ENCODE assay signal across 14 cellular contexts in genomic region chr10:1358860-1359598, GRCh38.
DNase-seq lines count a peak whose midpoint lies in the region; ATAC-seq and TF ChIP-seq lines count a peak whose summit lies in the region.
"Had no signal": no experiment of that assay in that cellular context is flagged by ENCODE, and none has a peak within 500 bp of the region (broad histone marks: within the 10 kb centered on the region; RNA-seq: fewer than 3 reads in every experiment).

No MANE protein-coding gene starts in this region.

- H3K36me3 ChIP-seq in neural progenitor cell, result no peaks in the 10 kb centered on the region
- H3K36me3 ChIP-seq: ovary had no signal

- peak; percentile 6 for DNase-seq in activated T-cell treated with anti-CD3 and anti-CD28 coated beads for 24 hours (ENCODE audit: low read depth)
- no peak for DNase-seq in activated T-cell treated with anti-CD3 and anti-CD28 coated beads for 4 hours
- no peak for DNase-seq in activated B cell treated with CpG ODN at 0.5 μM for 24 hours
- DNase-seq in neural progenitor cell (ENCODE audit: low spot score), result no peak
- no peak for DNase-seq in cortex of kidney (lab: John Stamatoyannopoulos, UW)
- DNase-seq: DMS53, GOT3, NCI-H1105 treated with DMSO at 0.1 percent for 48 hours, NCI-H524 treated with DMSO at 0.1 percent for 48 hours, ovary, SHP77 had no signal

- H3K4me3 ChIP-seq in neural progenitor cell, result no peak overlapping the region
- H3K4me3 ChIP-seq: ovary had no signal

- TF ChIP-seq CTCF in activated B cell treated with CpG ODN at 0.5 μM for 24 hours (IDR thresholded peaks at IDR 0.05) (no peak), neural progenitor cell (IDR thresholded peaks at IDR 0.05) (no peak)

- no peaks in the 10 kb centered on the region for H3K36me3 Mint-ChIP-seq in activated B cell treated with CpG ODN at 0.5 μM for 24 hours (ENCODE audit: low read depth)
- H3K36me3 Mint-ChIP-seq in neural progenitor cell, result no peaks in the 10 kb centered on the region

- peaks cover 16% of the 10 kb centered on the region for H3K27me3 Mint-ChIP-seq in activated B cell treated with CpG ODN at 0.5 μM for 24 hours
- peaks cover 4% of the 10 kb centered on the region for H3K27me3 Mint-ChIP-seq in neural progenitor cell (ENCODE audit: insufficient read depth, low read depth)

- H3K4me2 ChIP-seq in neural progenitor cell, result no peak overlapping the region

- peak overlapping the region; percentile 51 for H3K4me3 Mint-ChIP-seq in activated B cell treated with CpG ODN at 0.5 μM for 24 hours
- no peak overlapping the region for H3K4me3 Mint-ChIP-seq in neural progenitor cell

- H3K4me1 ChIP-seq in neural progenitor cell, result peaks cover 8% of the 10 kb centered on the region

- H4K20me1 ChIP-seq in neural progenitor cell (ENCODE audit: low read depth), result no peaks in the 10 kb centered on the region

- peak overlapping the region; percentile 25 for H3K27ac Mint-ChIP-seq in activated B cell treated with CpG ODN at 0.5 μM for 24 hours
- peak overlapping the region; percentile 69 for H3K27ac Mint-ChIP-seq in neural progenitor cell

- no peaks in the 10 kb centered on the region for H3F3A ChIP-seq in neural progenitor cell (ENCODE audit: low read depth)

- no peaks in the 10 kb centered on the region for H3K27me3 ChIP-seq in neural progenitor cell
- H3K27me3 ChIP-seq: ovary had no signal

- POLR2A ChIA-PET in activated B cell treated with CpG ODN at 0.5 μM for 24 hours (lab: Charles Lee), result interaction anchor here (1.0 kb wide), 1 partner anchor 130 kb away, joined by 3 read pairs; no protein-coding TSS in a partner anchor

- H3K9me3 ChIP-seq in neural progenitor cell (ENCODE audit: low read depth), result no peaks in the 10 kb centered on the region
- H3K9me3 ChIP-seq: ovary had no signal

- H3K9ac ChIP-seq in neural progenitor cell, result no peak overlapping the region

- H2AFZ ChIP-seq in neural progenitor cell (replicated peaks), result no peak overlapping the region

- peak; percentile 50 for ATAC-seq in HG03378 (IDR thresholded peaks at IDR 0.05; ENCODE audit: unreplicated experiment)
- ATAC-seq in activated B cell treated with CpG ODN at 0.5 μM for 24 hours (ENCODE audit: low read depth), result peak; percentile 87
- ATAC-seq in HG02798 (IDR thresholded peaks at IDR 0.05; ENCODE audit: poor library complexity, unreplicated experiment), result no peak
- no peak for ATAC-seq in GM21619 (IDR thresholded peaks at IDR 0.05; ENCODE audit: unreplicated experiment)

- intact Hi-C loops in activated B cell treated with CpG ODN at 0.5 μM for 24 hours (cut with micrococcal nuclease), result no loop called here

- H3K9me3 Mint-ChIP-seq in activated B cell treated with CpG ODN at 0.5 μM for 24 hours (no peaks in the 10 kb centered on the region), neural progenitor cell (no peaks in the 10 kb centered on the region)

- CTCF ChIA-PET in activated B cell treated with CpG ODN at 0.5 μM for 24 hours (lab: Charles Lee), result interaction anchor here (1.2 kb wide), 1 partner anchor 10 kb away, joined by 5 read pairs; no protein-coding TSS in a partner anchor

- H3K4me1 Mint-ChIP-seq in activated B cell treated with CpG ODN at 0.5 μM for 24 hours (peaks cover 24% of the 10 kb centered on the region), neural progenitor cell (peaks cover 31% of the 10 kb centered on the region)

- H3K27ac ChIP-seq in neural progenitor cell, result no peak overlapping the region
- H3K27ac ChIP-seq: ovary had no signal

- H3K79me2 ChIP-seq in neural progenitor cell (ENCODE audit: low read depth), result no peaks in the 10 kb centered on the region

Comparison
In these comparisons a context has a peak if more than half of its experiments do, and no peak if none do; other contexts are left out.
1. ATAC-seq: peak in HG03378 (single experiment) and activated B cell treated with CpG ODN at 0.5 μM for 24 hours (single experiment); none in HG02798 (single experiment) and GM21619 (single experiment).